Comparison of ENCODE assay signal across 28 cellular contexts in the genomic region with DNA sequence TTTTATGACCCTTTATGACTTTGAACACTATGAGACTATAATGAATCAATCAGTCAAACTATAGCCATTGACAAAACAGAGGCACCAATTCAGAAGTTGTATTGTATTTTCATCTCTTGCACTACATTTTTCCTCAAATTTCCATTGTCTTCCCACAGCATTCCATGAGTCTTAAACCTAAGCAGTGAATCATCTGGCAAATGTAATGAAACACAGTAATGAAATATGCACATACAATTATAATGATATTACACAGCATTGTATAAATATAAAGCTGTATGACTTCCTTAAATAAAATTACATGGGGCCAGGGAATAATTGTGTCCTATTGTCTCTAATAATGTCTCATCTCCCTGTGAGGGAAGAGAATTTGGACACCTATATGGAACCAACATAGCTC.
"Had no signal": no experiment of that assay in that cellular context is flagged by ENCODE, and none has a peak within 500 bp of the region (broad histone marks: within the 10 kb centered on the region; RNA-seq: fewer than 3 reads in every experiment).

No MANE protein-coding gene starts in this region.

- H3K4me1 Mint-ChIP-seq: activated CD4-positive, alpha-beta T cell treated with anti-CD3 and anti-CD28 coated beads for 36 hours; brain; memory B cell; naive thymus-derived CD4-positive, alpha-beta T cell had no signal

- H3K36me3 Mint-ChIP-seq: brain; memory B cell; naive thymus-derived CD4-positive, alpha-beta T cell had no signal

- DNase-seq: activated CD4-positive, alpha-beta T cell treated with anti-CD3 and anti-CD28 coated beads for 36 hours; activated CD4-positive, alpha-beta T cell treated with anti-CD3 and anti-CD28 coated beads, Interleukin-2, amount 50 U/mL, for 4 hours; activated CD4-positive, CD25-positive, alpha-beta regulatory T cell; activated CD8-positive, alpha-beta memory T cell treated with anti-CD3 and anti-CD28 coated beads, Interleukin-2, amount 50 U/mL, for 4 hours; activated gamma-delta T cell treated with Interleukin-2 at 50 U/mL for 16 hours; activated naive CD4-positive, alpha-beta T cell treated with anti-CD3 and anti-CD28 coated beads, Interleukin-2, amount 50 U/mL, for 16 hours; activated T-cell treated with anti-CD3 and anti-CD28 coated beads, Interleukin-2, amount 50 U/mL, for 1 hour; cortex of kidney; effector memory CD8-positive, alpha-beta T cell; head of caudate nucleus; hippocampal formation; kidney; left colon; midbrain; naive thymus-derived CD4-positive, alpha-beta T cell; ovary; right lobe of liver; stimulated activated CD4-positive, alpha-beta T cell treated with anti-CD3 and anti-CD28 coated beads, Interleukin-2, amount 100 ng/mL, for 48 hours; stimulated activated naive CD4-positive, alpha-beta T cell treated with Interleukin-2 at 50 U/mL for 16 hours; T-helper 1 cell; testis; transverse colon had no signal

- H3K36me3 ChIP-seq: ovary, right lobe of liver, transverse colon had no signal

- H3K27me3 Mint-ChIP-seq: activated CD4-positive, alpha-beta T cell treated with anti-CD3 and anti-CD28 coated beads for 36 hours; progenitor cell of endocrine pancreas had no signal

- H3K4me3 ChIP-seq: ovary, right lobe of liver, testis, transverse colon had no signal

- FAIRE-seq: kidney, urothelium cell line had no signal

- H3K4me1 ChIP-seq: right lobe of liver, testis, transverse colon had no signal

- H3K27ac Mint-ChIP-seq: activated CD4-positive, alpha-beta T cell treated with anti-CD3 and anti-CD28 coated beads for 36 hours; activated T-helper 1 cell treated with anti-CD3 and anti-CD28 coated beads, Interleukin-12 subunit alpha, Interleukin-12 subunit beta, Interleukin-2, Interleukin-4 antibody, amounts not matched to agents 30 ng/mL and 10 ng/mL and 1 ng/mL, durations not matched to agents 14 hours and 24 hours and 36 hours; brain; effector memory CD8-positive, alpha-beta T cell; memory B cell; naive thymus-derived CD4-positive, alpha-beta T cell; progenitor cell of endocrine pancreas; T-helper 2 cell treated with Interferon-gamma antibody and Interleukin-4, amounts not matched to agents 5 μg/mL and 100 μg/mL, for 36 hours had no signal

- H3K27me3 ChIP-seq: ovary, right lobe of liver, testis, transverse colon had no signal

- H3K27ac ChIP-seq: ovary, right lobe of liver, testis, transverse colon had no signal

- H3K9me3 Mint-ChIP-seq: activated T-helper 1 cell treated with anti-CD3 and anti-CD28 coated beads, Interleukin-12 subunit alpha, Interleukin-12 subunit beta, Interleukin-2, Interleukin-4 antibody, amounts not matched to agents 30 ng/mL and 10 ng/mL and 1 ng/mL, durations not matched to agents 14 hours and 24 hours and 36 hours; brain; effector memory CD8-positive, alpha-beta T cell; memory B cell; naive thymus-derived CD4-positive, alpha-beta T cell; T-helper 2 cell treated with Interferon-gamma antibody and Interleukin-4, amounts not matched to agents 5 μg/mL and 100 μg/mL, for 36 hours had no signal

- H3K4me3 Mint-ChIP-seq: activated CD4-positive, alpha-beta T cell treated with anti-CD3 and anti-CD28 coated beads for 36 hours; activated T-helper 1 cell treated with anti-CD3 and anti-CD28 coated beads, Interleukin-12 subunit alpha, Interleukin-12 subunit beta, Interleukin-2, Interleukin-4 antibody, amounts not matched to agents 30 ng/mL and 10 ng/mL and 1 ng/mL, durations not matched to agents 14 hours and 24 hours and 36 hours; brain; effector memory CD8-positive, alpha-beta T cell; memory B cell; naive thymus-derived CD4-positive, alpha-beta T cell; T-helper 2 cell treated with Interferon-gamma antibody and Interleukin-4, amounts not matched to agents 5 μg/mL and 100 μg/mL, for 36 hours had no signal

- H3K9me3 ChIP-seq: ovary, right lobe of liver, testis, transverse colon had no signal

- ATAC-seq: activated CD4-positive, alpha-beta T cell treated with anti-CD3 and anti-CD28 coated beads for 36 hours; effector memory CD8-positive, alpha-beta T cell; left colon; naive thymus-derived CD4-positive, alpha-beta T cell; right lobe of liver had no signal
